Comparison of ENCODE assay signal across 24 cellular contexts in the genomic region with DNA sequence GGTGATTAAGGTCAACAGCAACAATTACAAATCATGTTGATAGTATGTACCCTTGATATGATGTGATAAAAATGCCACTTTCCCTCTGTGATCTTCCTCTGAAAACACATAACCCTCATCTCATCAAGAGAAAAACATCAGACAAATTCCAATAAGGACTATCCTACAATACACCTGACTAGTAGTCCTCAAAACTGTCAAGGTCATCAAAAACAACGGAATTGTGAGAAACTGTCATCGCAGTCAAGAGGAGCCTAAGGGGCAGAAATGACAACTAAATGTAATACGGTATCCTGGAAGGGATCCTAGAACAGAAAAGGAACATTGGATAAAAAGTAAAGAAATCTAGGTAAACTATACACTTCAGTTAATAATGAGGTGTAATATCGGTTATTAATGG.
"Had no signal": no experiment of that assay in that cellular context is flagged by ENCODE, and none has a peak within 500 bp of the region (broad histone marks: within the 10 kb centered on the region; RNA-seq: fewer than 3 reads in every experiment).

No MANE protein-coding gene starts in this region.

- DNase-seq: colonic mucosa; effector CD8-positive, alpha-beta T cell; foreskin melanocyte; head of caudate nucleus; left ventricle myocardium superior; lower lobe of right lung; natural killer cell; occipital lobe; pancreas; sigmoid colon; stimulated activated CD4-positive, alpha-beta T cell treated with anti-CD3 and anti-CD28 coated beads, Interleukin-2, amount 100 ng/mL, for 24 hours; stimulated activated CD4-positive, alpha-beta T cell treated with anti-CD3 and anti-CD28 coated beads, Interleukin-4, amount 100 ng/mL, for 4 hours; stimulated activated naive B cell treated with anti-CD40 and anti-IgM and Interleukin-4, amounts not matched to agents 10 μg/mL and 1 μg/mL and 100 μg/mL, for 72 hours; upper lobe of left lung had no signal

- FAIRE-seq: endothelial cell of umbilical vein, keratinocyte, pancreas, urothelium cell line had no signal

- ATAC-seq: left ventricle myocardium superior; lower lobe of right lung; natural killer cell; pancreas; stimulated activated naive B cell treated with anti-CD40 and anti-IgM and Interleukin-4, amounts not matched to agents 10 μg/mL and 1 μg/mL and 100 μg/mL, for 72 hours had no signal

- H3K27me3 Mint-ChIP-seq: dendritic cell treated with granulocyte-macrophage colony-stimulating factor and Interleukin-4, amounts not matched to agents 40 ng/mL and 50 ng/mL, for 4 days; progenitor cell of endocrine pancreas; stimulated activated naive B cell treated with anti-CD40 and anti-IgM and Interleukin-4, amounts not matched to agents 10 μg/mL and 1 μg/mL and 100 μg/mL, for 72 hours; stimulated activated naive CD8-positive, alpha-beta T cell treated with anti-CD3 and anti-CD28 coated beads, Interleukin-15, Interleukin-2, amounts not matched to agents 100 ng/mL and 50 ng/mL, for 24 hours had no signal

- H3K36me3 ChIP-seq: colonic mucosa, esophagus muscularis mucosa, lower lobe of right lung, pancreas, right atrium auricular region, sigmoid colon, thoracic aorta, tibial nerve, upper lobe of left lung had no signal

- H3K9me3 ChIP-seq: colonic mucosa, pancreas, thoracic aorta had no signal

- H3K4me1 ChIP-seq: colonic mucosa, right atrium auricular region had no signal

- H3K4me3 Mint-ChIP-seq: dendritic cell treated with granulocyte-macrophage colony-stimulating factor and Interleukin-4, amounts not matched to agents 40 ng/mL and 50 ng/mL, for 4 days; natural killer cell; stimulated activated naive B cell treated with anti-CD40 and anti-IgM and Interleukin-4, amounts not matched to agents 10 μg/mL and 1 μg/mL and 100 μg/mL, for 72 hours; stimulated activated naive CD8-positive, alpha-beta T cell treated with anti-CD3 and anti-CD28 coated beads, Interleukin-15, Interleukin-2, amounts not matched to agents 100 ng/mL and 50 ng/mL, for 24 hours had no signal

- H3K4me3 ChIP-seq: colonic mucosa, esophagus muscularis mucosa, lower lobe of right lung, pancreas, right atrium auricular region, sigmoid colon, thoracic aorta, tibial nerve, upper lobe of left lung had no signal

- H3K27me3 ChIP-seq: colonic mucosa, esophagus muscularis mucosa, pancreas, right atrium auricular region, sigmoid colon, tibial nerve, upper lobe of left lung had no signal

- H3K27ac Mint-ChIP-seq: dendritic cell treated with granulocyte-macrophage colony-stimulating factor and Interleukin-4, amounts not matched to agents 40 ng/mL and 50 ng/mL, for 4 days; natural killer cell; progenitor cell of endocrine pancreas; stimulated activated naive B cell treated with anti-CD40 and anti-IgM and Interleukin-4, amounts not matched to agents 10 μg/mL and 1 μg/mL and 100 μg/mL, for 72 hours; stimulated activated naive CD8-positive, alpha-beta T cell treated with anti-CD3 and anti-CD28 coated beads, Interleukin-15, Interleukin-2, amounts not matched to agents 100 ng/mL and 50 ng/mL, for 24 hours had no signal

- H3K27ac ChIP-seq: colonic mucosa, esophagus muscularis mucosa, lower lobe of right lung, pancreas, right atrium auricular region, sigmoid colon, thoracic aorta, tibial nerve, upper lobe of left lung had no signal
